Comparison of ENCODE assay signal across 14 cellular contexts in genomic region chr7:48052748-48053147, GRCh38. TPM values are rescaled to one million over a fixed set of nuclear protein-coding genes. Genes with fewer than 3 reads are reported as not detected.
A peak's percentile ranks its signal among the peaks of the same experiment; 100 is the strongest.
DNase-seq lines count a peak whose midpoint lies in the region; ATAC-seq and TF ChIP-seq lines count a peak whose summit lies in the region.
"Had no signal": no experiment of that assay in that cellular context is flagged by ENCODE, and none has a peak within 500 bp of the region (broad histone marks: within the 10 kb centered on the region; RNA-seq: fewer than 3 reads in every experiment).

No MANE protein-coding gene starts in this region.

- H3K4me1 ChIP-seq in lower lobe of right lung = peaks cover 5% of the 10 kb centered on the region
- H3K4me1 ChIP-seq: left lung had no signal

- DNase-seq in DMS53 (lab: John Stamatoyannopoulos, UW) (peak; percentile 16), DMS53 treated with DMSO at 0.1 percent for 48 hours (lab: John Stamatoyannopoulos, UW; ENCODE audit: unreplicated experiment) (no peak), myocyte (ENCODE audit: low read depth) (peak; percentile 50), NCI-H446 (lab: John Stamatoyannopoulos, UW) (no peak), lower lobe of right lung (no peak), posterior cingulate gyrus (no peak)
- DNase-seq in activated T-cell treated with anti-CD3 and anti-CD28 coated beads, Interleukin-2, amount 50 U/mL, for 72 hours = peak in 1 of 2 donors; percentile 25
- DNase-seq: GF-D8, left lung, NCI-H2171 had no signal

- peaks cover 0 to 5% of the 10 kb centered on the region in 2 donors for H3K36me3 Mint-ChIP-seq in activated T-cell treated with anti-CD3 and anti-CD28 coated beads, Interleukin-2, amount 50 U/mL, for 72 hours (ENCODE audit: insufficient read depth in 2 of 2)

- no peak overlapping the region for H3K27ac Mint-ChIP-seq in activated T-cell treated with anti-CD3 and anti-CD28 coated beads, Interleukin-2, amount 50 U/mL, for 72 hours
- H3K27ac Mint-ChIP-seq: T-helper 1 cell treated with Interleukin-12 subunit alpha and Interleukin-12 subunit beta and Interleukin-4 antibody, amounts not matched to agents 30 μg/mL and 1 μg/mL, for 36 hours had no signal

- H3K4me3 ChIP-seq in lower lobe of right lung = no peak overlapping the region
- H3K4me3 ChIP-seq: left lung had no signal

- peaks cover 14% of the 10 kb centered on the region for H3K4me1 Mint-ChIP-seq in activated T-cell treated with anti-CD3 and anti-CD28 coated beads, Interleukin-2, amount 50 U/mL, for 72 hours (ENCODE audit: low read depth)

- H3K36me3 ChIP-seq in lower lobe of right lung = no peaks in the 10 kb centered on the region
- H3K36me3 ChIP-seq: left lung had no signal

- H3K27me3 ChIP-seq in lower lobe of right lung (ENCODE audit: low read depth) = no peaks in the 10 kb centered on the region
- H3K27me3 ChIP-seq: left lung had no signal

- H3K4me3 Mint-ChIP-seq in activated T-cell treated with anti-CD3 and anti-CD28 coated beads, Interleukin-2, amount 50 U/mL, for 72 hours = no peak overlapping the region
- H3K4me3 Mint-ChIP-seq: T-helper 1 cell treated with Interleukin-12 subunit alpha and Interleukin-12 subunit beta and Interleukin-4 antibody, amounts not matched to agents 30 μg/mL and 1 μg/mL, for 36 hours had no signal

- H3K27ac ChIP-seq in lower lobe of right lung = no peak overlapping the region
- H3K27ac ChIP-seq: 22Rv1, HL-60, left lung had no signal

- intact Hi-C loops in lower lobe of right lung (cut with DNase I) = no loop called here
- intact Hi-C loops in posterior cingulate gyrus (cut with DNase I) = no loop called here

- no peaks in the 10 kb centered on the region for H3K27me3 Mint-ChIP-seq in activated T-cell treated with anti-CD3 and anti-CD28 coated beads, Interleukin-2, amount 50 U/mL, for 72 hours (ENCODE audit: low read depth)

- peaks cover 2% of the 10 kb centered on the region in 2 donors for H3K9me3 Mint-ChIP-seq in activated T-cell treated with anti-CD3 and anti-CD28 coated beads, Interleukin-2, amount 50 U/mL, for 72 hours

- TF ChIP-seq CTCF in lower lobe of right lung (IDR thresholded peaks at IDR 0.05) = no peak

- peaks cover 5% of the 10 kb centered on the region for H3K9me3 ChIP-seq in lower lobe of right lung
- H3K9me3 ChIP-seq: left lung had no signal

- ATAC-seq in HG03378 (IDR thresholded peaks at IDR 0.05; ENCODE audit: unreplicated experiment) (peak; percentile 92), lower lobe of right lung (no peak)
- ATAC-seq in activated T-cell treated with anti-CD3 and anti-CD28 coated beads, Interleukin-2, amount 50 U/mL, for 72 hours (replicated peaks in 1 of 2) = peak; percentile 78 to 82

RNA-seq across cellular contexts. Expression of gene C7orf57, which starts 17.4 kb away (rescaled TPM):
- total RNA-seq in activated T-cell treated with anti-CD3 and anti-CD28 coated beads, Interleukin-2, amount 50 U/mL, for 72 hours = under 1 TPM; 0.12 to 0.56 TPM
- total RNA-seq in myocyte = 0.83 and 1.1 TPM in 2 replicates
- polyA plus RNA-seq in myocyte (2012) = 0.16 TPM
- total RNA-seq in lower lobe of right lung = 1.6 TPM

RNA-seq across cellular contexts. Expression of gene SUN3, which starts 23.8 kb away (rescaled TPM):
- under 1 TPM in 1 of 2 donors, not detected in 1; 0.99 TPM for total RNA-seq in activated T-cell treated with anti-CD3 and anti-CD28 coated beads, Interleukin-2, amount 50 U/mL, for 72 hours
- total RNA-seq in myocyte (0.32 TPM in 1 of 2 replicates, not detected in the other), lower lobe of right lung (not detected)
- 0.20 TPM for polyA plus RNA-seq in myocyte (2012)
- total RNA-seq: left lung had no signal

RNA-seq across cellular contexts. Expression of gene UPP1, which starts 36.3 kb away (rescaled TPM):
- 100 to 1,000 TPM in 1 of 2 donors, 10 to 100 TPM in 1; 92.2 to 122 TPM for total RNA-seq in activated T-cell treated with anti-CD3 and anti-CD28 coated beads, Interleukin-2, amount 50 U/mL, for 72 hours
- total RNA-seq in myocyte (7.5 and 7.7 TPM in 2 replicates), lower lobe of right lung (61.0 TPM)
- polyA plus RNA-seq in myocyte (2012) = 38.5 TPM

Comparison
In these comparisons a context has a peak if more than half of its experiments do, and no peak if none do; other contexts are left out.
1. DNase-seq: peak in DMS53 (single experiment) and myocyte (single experiment); none in DMS53 treated with DMSO at 0.1 percent for 48 hours (single experiment), NCI-H446 (0 of 2), lower lobe of right lung (single experiment) and posterior cingulate gyrus (0 of 10).
2. ATAC-seq: peak in HG03378 (single experiment) and activated T-cell treated with anti-CD3 and anti-CD28 coated beads, Interleukin-2, amount 50 U/mL, for 72 hours (2 of 2); none in lower lobe of right lung (0 of 2).